In genomic region chr10:98134431-98135221, GRCh38 we compare ENCODE assay signal across 8 cellular contexts. TPM values are rescaled to one million over a fixed set of nuclear protein-coding genes. Genes with fewer than 3 reads are reported as not detected.
DNase-seq lines count a peak whose midpoint lies in the region; ATAC-seq and TF ChIP-seq lines count a peak whose summit lies in the region.

Gene R3HCC1L (plus strand): TSS chr10:98134657. CDS start chr10:98208115, 73,458 bp downstream.

- H3K36me3 ChIP-seq in left ventricle myocardium inferior = no peaks in the 10 kb centered on the region
- no peaks in the 10 kb centered on the region for H3K36me3 ChIP-seq in upper lobe of right lung

- H3K27ac ChIP-seq in left ventricle myocardium inferior (replicated peaks) (peak within 1 kb of the TSS; percentile 93), upper lobe of right lung (peak within 1 kb of the TSS; percentile 90)

- peak within 1 kb of the TSS; percentile 91 for H3K4me3 Mint-ChIP-seq in progenitor cell of endocrine pancreas (ENCODE audit: low read depth)

- H3K9me3 ChIP-seq in left ventricle myocardium inferior (replicated peaks) (peaks cover 6% of the 10 kb centered on the region), upper lobe of right lung (no peaks in the 10 kb centered on the region)

- H3K4me3 ChIP-seq in left ventricle myocardium inferior (peak within 1 kb of the TSS; percentile 81), upper lobe of right lung (peak within 1 kb of the TSS; percentile 95)

- peaks cover 3% of the 10 kb centered on the region for H3K36me3 Mint-ChIP-seq in progenitor cell of endocrine pancreas (ENCODE audit: insufficient read depth)

- H3K9me3 Mint-ChIP-seq in progenitor cell of endocrine pancreas (ENCODE audit: low read depth) = peaks cover 14% of the 10 kb centered on the region

- intact Hi-C loops in T-helper 1 cell treated with Interleukin-12 subunit alpha and Interleukin-12 subunit beta and Interleukin-4 antibody, amounts not matched to agents 30 ng/mL and 1 ng/mL, for 36 hours (cut with micrococcal nuclease) = loop anchor here (1.0 to 10.0 kb wide), 18 partner anchors 36 to 1987 kb away; partner anchors contain the start of genes ARHGAP19, AVPI1, COX15 and CUTC
- intact Hi-C loops in left ventricle myocardium inferior (cut with micrococcal nuclease) = no loop called here
- intact Hi-C loops in upper lobe of right lung (cut with DNase I) = no loop called here

- ATAC-seq in HG02840 (IDR thresholded peaks at IDR 0.05; ENCODE audit: low FRiP score, unreplicated experiment) (peak; percentile 82), upper lobe of right lung (peak; percentile 99)

- H3K4me1 Mint-ChIP-seq in progenitor cell of endocrine pancreas (ENCODE audit: low read depth) = peaks cover 17% of the 10 kb centered on the region

- TF ChIP-seq CTCF in GM13977 (IDR thresholded peaks at IDR 0.05; ENCODE audit: extremely low read depth, insufficient read depth, missing control alignments) = no peak
- no peak for TF ChIP-seq CTCF in left ventricle myocardium inferior (IDR thresholded peaks at IDR 0.05; ENCODE audit: borderline replicate concordance)
- no peak for TF ChIP-seq CTCF in progenitor cell of endocrine pancreas (IDR thresholded peaks at IDR 0.05; ENCODE audit: unreplicated experiment)
- no peak for TF ChIP-seq CTCF in upper lobe of right lung (IDR thresholded peaks at IDR 0.05)

- no peaks in the 10 kb centered on the region for H3K27me3 ChIP-seq in left ventricle myocardium inferior (ENCODE audit: low read depth)
- H3K27me3 ChIP-seq in upper lobe of right lung = no peaks in the 10 kb centered on the region

- peak within 1 kb of the TSS; percentile 98 for H3K27ac Mint-ChIP-seq in progenitor cell of endocrine pancreas

- DNase-seq in GM13977 (ENCODE audit: low spot score) (peak; percentile 88), NCI-H146 (lab: John Stamatoyannopoulos, UW) (peak; percentile 88), amniotic epithelial cell (ENCODE audit: low read depth) (peak; percentile 80), left ventricle myocardium inferior (peak; percentile 91), progenitor cell of endocrine pancreas (ENCODE audit: low spot score, unreplicated experiment) (peak; percentile 80), upper lobe of right lung (peak; percentile 96)

- in situ Hi-C loops in GM13977 (cut with MboI; ENCODE audit: low pct_unique_long_range_greater_than_20kb, low sequenced_read_pairs, unreplicated experiment) = no loop called here

- H3K27me3 Mint-ChIP-seq in progenitor cell of endocrine pancreas = no peaks in the 10 kb centered on the region

- H3K4me1 ChIP-seq in left ventricle myocardium inferior = peaks cover 51% of the 10 kb centered on the region
- H3K4me1 ChIP-seq in upper lobe of right lung = peaks cover 12% of the 10 kb centered on the region

RNA-seq across cellular contexts. Expression of gene R3HCC1L, which starts in this region (rescaled TPM):
- total RNA-seq in T-helper 1 cell treated with Interleukin-12 subunit alpha and Interleukin-12 subunit beta and Interleukin-4 antibody, amounts not matched to agents 30 ng/mL and 1 ng/mL, for 36 hours = 17.5 and 18.3 TPM in 2 replicates
- total RNA-seq in left ventricle myocardium inferior (5.9 TPM), progenitor cell of endocrine pancreas (18.7 and 18.9 TPM in 2 replicates), upper lobe of right lung (13.7 TPM)

Comparison
In these comparisons a context has a peak if more than half of its experiments do, and no peak if none do; other contexts are left out.
1. Peak in every context shown above with its lines: DNase-seq, ATAC-seq, H3K4me3 ChIP-seq and H3K27ac ChIP-seq.